In genomic region chr10:93751832-93752231, GRCh38 we compare ENCODE assay signal across 8 cellular contexts. TPM values are rescaled to one million over a fixed set of nuclear protein-coding genes. Genes with fewer than 3 reads are reported as not detected.
A peak's percentile ranks its signal among the peaks of the same experiment; 100 is the strongest.
DNase-seq lines count a peak whose midpoint lies in the region; ATAC-seq and TF ChIP-seq lines count a peak whose summit lies in the region.

No MANE protein-coding gene starts in this region.

- H3K27ac Mint-ChIP-seq in activated CD4-positive, alpha-beta T cell treated with anti-CD3 and anti-CD28 coated beads, Interleukin-2, amount 10 ng/mL, durations not matched to agents 24 days and 14 days = no peak overlapping the region

- H3K9me3 ChIP-seq in OCI-LY3 (ENCODE audit: insufficient read depth, low read length) (no peaks in the 10 kb centered on the region), osteoblast (ENCODE audit: low read depth, low read length) (no peaks in the 10 kb centered on the region)

- H3K79me2 ChIP-seq in OCI-LY3 (ENCODE audit: low read length) (no peaks in the 10 kb centered on the region), osteoblast (ENCODE audit: insufficient read depth, low read length) (no peaks in the 10 kb centered on the region)

- H3K4me1 Mint-ChIP-seq in activated CD4-positive, alpha-beta T cell treated with anti-CD3 and anti-CD28 coated beads, Interleukin-2, amount 10 ng/mL, durations not matched to agents 24 days and 14 days = no peaks in the 10 kb centered on the region

- H3K36me3 ChIP-seq in OCI-LY3 (replicated peaks; ENCODE audit: low read depth, low read length) (no peaks in the 10 kb centered on the region), osteoblast (ENCODE audit: insufficient read depth, low read length) (no peaks in the 10 kb centered on the region)

- no peaks in the 10 kb centered on the region for H3K27me3 ChIP-seq in OCI-LY3 (ENCODE audit: low read depth, low read length)
- no peaks in the 10 kb centered on the region for H3K27me3 ChIP-seq in osteoblast (ENCODE audit: insufficient read depth, low read length)

- peak; percentile 45 for ATAC-seq in esophagus mucosa
- no peak for ATAC-seq in GM18505 (IDR thresholded peaks at IDR 0.05; ENCODE audit: unreplicated experiment)
- no peak for ATAC-seq in HG02642 (IDR thresholded peaks at IDR 0.05; ENCODE audit: poor library complexity, unreplicated experiment)

- H3K27me3 Mint-ChIP-seq in activated CD4-positive, alpha-beta T cell treated with anti-CD3 and anti-CD28 coated beads, Interleukin-2, amount 10 ng/mL, durations not matched to agents 24 days and 14 days = peaks cover 18% of the 10 kb centered on the region

- TF ChIP-seq CTCF in OCI-LY3 (IDR thresholded peaks at IDR 0.05; ENCODE audit: low read depth, low read length) (no peak), osteoblast (IDR thresholded peaks at IDR 0.05; ENCODE audit: extremely low read depth, low read depth, low read length) (no peak)

- no peak overlapping the region for H3K27ac ChIP-seq in OCI-LY3 (ENCODE audit: low read length)
- H3K27ac ChIP-seq in osteoblast (ENCODE audit: low read depth, low read length) = no peak overlapping the region

- no peaks in the 10 kb centered on the region for H4K20me1 ChIP-seq in OCI-LY3 (ENCODE audit: insufficient read depth, low read length)
- H4K20me1 ChIP-seq in osteoblast (ENCODE audit: insufficient read depth, low read length) = no peaks in the 10 kb centered on the region

- DNase-seq in GM03348 (ENCODE audit: low spot score) (peak; percentile 44), osteoblast (ENCODE audit: insufficient read length, low spot score, missing footprints) (no peak), NCI-H1105 treated with DMSO at 0.1 percent for 48 hours (lab: John Stamatoyannopoulos, UW) (no peak)
- no peak for DNase-seq in activated CD4-positive, alpha-beta T cell treated with anti-CD3 and anti-CD28 coated beads, Interleukin-2, amount 10 ng/mL, durations not matched to agents 24 days and 14 days

- H3K4me3 ChIP-seq in OCI-LY3 (ENCODE audit: low read length) (peak overlapping the region; percentile 76), osteoblast (ENCODE audit: insufficient read depth, low read length) (peak overlapping the region; percentile 8)

- no peak overlapping the region for H3K9ac ChIP-seq in OCI-LY3 (ENCODE audit: low read length)

- H3K4me3 Mint-ChIP-seq in activated CD4-positive, alpha-beta T cell treated with anti-CD3 and anti-CD28 coated beads, Interleukin-2, amount 10 ng/mL, durations not matched to agents 24 days and 14 days = no peak overlapping the region

- H3K4me1 ChIP-seq in OCI-LY3 (ENCODE audit: low read length) = peaks cover 11% of the 10 kb centered on the region
- H3K4me1 ChIP-seq in osteoblast (ENCODE audit: insufficient read depth, low read length) = peaks cover 22% of the 10 kb centered on the region

- intact Hi-C loops in activated CD4-positive, alpha-beta T cell treated with anti-CD3 and anti-CD28 coated beads, Interleukin-2, amount 10 ng/mL, durations not matched to agents 24 days and 14 days (cut with micrococcal nuclease) = no loop called here

- H3K36me3 Mint-ChIP-seq in activated CD4-positive, alpha-beta T cell treated with anti-CD3 and anti-CD28 coated beads, Interleukin-2, amount 10 ng/mL, durations not matched to agents 24 days and 14 days (ENCODE audit: low read depth) = no peaks in the 10 kb centered on the region

- TF ChIP-seq POLR2A in GM18505 (IDR thresholded peaks at IDR 0.05; ENCODE audit: borderline replicate concordance, extremely low read depth, insufficient read depth, insufficient read length) = no peak

- H2AFZ ChIP-seq in OCI-LY3 (ENCODE audit: low read depth, low read length) (peak overlapping the region; percentile 97), osteoblast (ENCODE audit: low read length) (peak overlapping the region; percentile 75)

- H3K4me2 ChIP-seq in OCI-LY3 (ENCODE audit: low read length) (peak overlapping the region; percentile 87), osteoblast (ENCODE audit: insufficient read depth, low read length) (peak overlapping the region; percentile 66)

- H3K9me3 Mint-ChIP-seq in activated CD4-positive, alpha-beta T cell treated with anti-CD3 and anti-CD28 coated beads, Interleukin-2, amount 10 ng/mL, durations not matched to agents 24 days and 14 days = no peaks in the 10 kb centered on the region

RNA-seq across cellular contexts. Expression of gene LGI1, which starts 5.9 kb away (rescaled TPM):
- total RNA-seq in esophagus mucosa = not detected
- total RNA-seq in osteoblast = 0.29 TPM in 1 of 2 replicates, not detected in the other
- total RNA-seq in activated CD4-positive, alpha-beta T cell treated with anti-CD3 and anti-CD28 coated beads, Interleukin-2, amount 10 ng/mL, durations not matched to agents 24 days and 14 days = not detected in 2 replicates

RNA-seq across cellular contexts. Expression of gene FRA10AC1, which starts 49.4 kb away (rescaled TPM):
- total RNA-seq in esophagus mucosa (11.8 TPM), osteoblast (8.7 and 28.3 TPM in 2 replicates)
- 22.5 and 22.8 TPM in 2 replicates for total RNA-seq in activated CD4-positive, alpha-beta T cell treated with anti-CD3 and anti-CD28 coated beads, Interleukin-2, amount 10 ng/mL, durations not matched to agents 24 days and 14 days
